Comparison of ENCODE assay signal across 21 cellular contexts in the genomic region with DNA sequence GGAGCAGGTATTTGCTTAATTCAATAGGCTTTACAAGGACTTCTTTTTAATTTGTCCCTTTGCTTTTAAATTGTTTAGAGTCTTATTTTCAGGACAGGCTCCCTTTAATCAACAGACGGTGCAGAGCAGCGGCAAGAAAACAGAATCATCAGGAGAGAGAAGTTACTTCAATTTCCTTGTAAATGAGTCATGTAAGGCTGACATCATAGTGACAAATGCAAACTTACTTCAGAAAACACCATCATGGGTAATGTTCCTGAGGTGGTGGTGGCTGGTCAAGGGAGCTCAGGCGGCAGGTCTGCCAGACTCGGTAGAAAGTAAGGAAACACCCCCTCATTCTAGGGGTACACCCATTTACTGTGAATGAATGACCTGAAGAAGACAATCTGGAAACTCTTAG.
A peak's percentile ranks its signal among the peaks of the same experiment; 100 is the strongest.
DNase-seq lines count a peak whose midpoint lies in the region; ATAC-seq, FAIRE-seq and TF ChIP-seq lines count a peak whose summit lies in the region.
"Had no signal": no experiment of that assay in that cellular context is flagged by ENCODE, and none has a peak within 500 bp of the region (broad histone marks: within the 10 kb centered on the region; RNA-seq: fewer than 3 reads in every experiment).

No MANE protein-coding gene starts in this region.

- CTCF ChIA-PET in A549 (lab: Yijun Ruan, JAX) (no interaction called here), HEK293T (lab: Yijun Ruan, JAX) (no interaction called here)

- H3K27me3 ChIP-seq in testis (no peaks in the 10 kb centered on the region), gastrocnemius medialis (no peaks in the 10 kb centered on the region)
- H3K27me3 ChIP-seq: sigmoid colon, thyroid gland had no signal

- TF ChIP-seq CTCF in A549 (IDR thresholded peaks at IDR 0.05) (no peak), fibroblast of the aortic adventitia (IDR thresholded peaks at IDR 0.05; ENCODE audit: insufficient read depth, low read length) (no peak), testis (IDR thresholded peaks at IDR 0.05) (no peak), gastrocnemius medialis (IDR thresholded peaks at IDR 0.05 in 4 of 5, conservative IDR thresholded peaks at IDR 0.05 in 1 of 5) (no peak)

- POLR2A ChIA-PET in A549 (lab: Yijun Ruan, JAX): no interaction called here
- POLR2A ChIA-PET in HEK293T (lab: Yijun Ruan, JAX): no interaction called here

- no peak for TF ChIP-seq EP300 in A549 (IDR thresholded peaks at IDR 0.05)

- TF ChIP-seq POLR2A in A549 (IDR thresholded peaks at IDR 0.05; ENCODE audit: low read length): no peak
- TF ChIP-seq POLR2A in testis (IDR thresholded peaks at IDR 0.05): no peak
- TF ChIP-seq POLR2A in gastrocnemius medialis (IDR thresholded peaks at IDR 0.05): no peak

- TF ChIP-seq RAD21 in A549 (conservative IDR thresholded peaks at IDR 0.05 in 1 of 2, IDR thresholded peaks at IDR 0.05 in 1 of 2): no peak

- WGBS in A549 (ENCODE audit: missing lambda C conversion rate): 8% methylated on average over 4 of the region's 4 CpGs
- 83 to 84% methylated on average over 4 of the region's 4 CpGs for WGBS in testis, 2 donors

- DNase-seq in A549 (ENCODE audit: low read depth in 1 of 2, low spot score in 1 of 2): peak in 1 of 2 experiments; percentile 54
- DNase-seq in HS-5 (ENCODE audit: low read depth): peak; percentile 29
- peak; percentile 31 for DNase-seq in amniotic stem cell (lab: John Stamatoyannopoulos, UW)
- peak; percentile 49 for DNase-seq in fibroblast of the aortic adventitia (ENCODE audit: low read depth)
- no peak for DNase-seq in HEK293T (ENCODE audit: extremely low spot score)
- no peak for DNase-seq in testis
- no peak for DNase-seq in gastrocnemius medialis
- DNase-seq: activated CD8-positive, alpha-beta memory T cell treated with anti-CD3 and anti-CD28 coated beads, Interleukin-2, amount 50 U/mL, for 4 hours; central memory CD4-positive, alpha-beta T cell; effector memory CD8-positive, alpha-beta T cell; HCEC 1CT; kidney; midbrain; NCI-H2107; NCI-H82; SIG-M5; sigmoid colon; stimulated activated CD4-positive, alpha-beta T cell treated with anti-CD3 and anti-CD28 coated beads, Interleukin-4, amount 100 ng/mL, for 4 hours; thyroid gland had no signal

- H3K4me3 ChIP-seq in A549 (no peak overlapping the region), fibroblast of the aortic adventitia (ENCODE audit: low read depth, low read length) (no peak overlapping the region), testis (no peak overlapping the region), gastrocnemius medialis (no peak overlapping the region)
- H3K4me3 ChIP-seq: sigmoid colon, thyroid gland had no signal

- in situ Hi-C loops in gastrocnemius medialis (cut with MboI; ENCODE audit: low sequenced_read_pairs in 4 of 4): no loop called here

- H3K27ac ChIP-seq in A549 (peak overlapping the region; percentile 51 to 57; a peak in 4 of 6 replicates), testis (no peak overlapping the region), gastrocnemius medialis (no peak overlapping the region)
- H3K27ac ChIP-seq: sigmoid colon, thyroid gland had no signal

- H3K4me1 ChIP-seq in A549: peaks cover 38% of the 10 kb centered on the region
- H3K4me1 ChIP-seq in testis: no peaks in the 10 kb centered on the region
- no peaks in the 10 kb centered on the region for H3K4me1 ChIP-seq in gastrocnemius medialis
- H3K4me1 ChIP-seq: sigmoid colon, thyroid gland had no signal

- H3K36me3 ChIP-seq in testis (ENCODE audit: low read depth, missing control alignments) (no peaks in the 10 kb centered on the region), gastrocnemius medialis (no peaks in the 10 kb centered on the region)
- H3K36me3 ChIP-seq: sigmoid colon, thyroid gland had no signal

- peak; percentile 64 to 81 for ATAC-seq in A549
- no peak for ATAC-seq in gastrocnemius medialis
- no peak for ATAC-seq in HG03097 (IDR thresholded peaks at IDR 0.05; ENCODE audit: low FRiP score, unreplicated experiment)
- ATAC-seq: effector memory CD8-positive, alpha-beta T cell had no signal

- H3K9me3 ChIP-seq in A549: no peaks in the 10 kb centered on the region
- H3K9me3 ChIP-seq in testis: no peaks in the 10 kb centered on the region
- H3K9me3 ChIP-seq in gastrocnemius medialis: no peaks in the 10 kb centered on the region
- H3K9me3 ChIP-seq: sigmoid colon, thyroid gland had no signal

- FAIRE-seq in A549 (lab: Jason Lieb, UNC): no peak
- FAIRE-seq: A204.1, kidney had no signal

- peak overlapping the region; percentile 48 for H3K4me2 ChIP-seq in A549

- intact Hi-C loops in testis (cut with DNase I; ENCODE audit: low total_unique reads) (no loop called here), gastrocnemius medialis (cut with DNase I; ENCODE audit: low total_unique reads) (no loop called here)

TF ChIP-seq in A549, 52 proteins besides CTCF, POLR2A, EP300 and RAD21:
- TF ChIP-seq HOXB13 (CRISPR knock-in tag; IDR thresholded peaks at IDR 0.05; ENCODE audit: low read depth) (no peak), FOSL2 (IDR thresholded peaks at IDR 0.05) (no peak), FOSL2 (CRISPR knock-in tag; IDR thresholded peaks at IDR 0.05) (peak; percentile 50; the same call in 1 of the 2 replicates), ZNF302 (CRISPR knock-in tag; IDR thresholded peaks at IDR 0.05) (no peak), ZSCAN20 (CRISPR knock-in tag; IDR thresholded peaks at IDR 0.05) (no peak), JUNB (IDR thresholded peaks at IDR 0.05) (0 out of 2 replicates have a peak, but pooled peaks have one; percentile 15), MAFK (IDR thresholded peaks at IDR 0.05; ENCODE audit: partially characterized antibody) (no peak)
TF ChIP-seq in A549: peak in this region for 2.

TF ChIP-seq in HEK293T, 16 proteins besides CTCF, POLR2A, EP300 and RAD21:
- no peak for TF ChIP-seq CTBP1 (IDR thresholded peaks at IDR 0.05; ENCODE audit: borderline replicate concordance)
- no peak for TF ChIP-seq NFRKB (IDR thresholded peaks at IDR 0.05)
- TF ChIP-seq ELF4 (IDR thresholded peaks at IDR 0.05): no peak
- TF ChIP-seq, protein P1, sequence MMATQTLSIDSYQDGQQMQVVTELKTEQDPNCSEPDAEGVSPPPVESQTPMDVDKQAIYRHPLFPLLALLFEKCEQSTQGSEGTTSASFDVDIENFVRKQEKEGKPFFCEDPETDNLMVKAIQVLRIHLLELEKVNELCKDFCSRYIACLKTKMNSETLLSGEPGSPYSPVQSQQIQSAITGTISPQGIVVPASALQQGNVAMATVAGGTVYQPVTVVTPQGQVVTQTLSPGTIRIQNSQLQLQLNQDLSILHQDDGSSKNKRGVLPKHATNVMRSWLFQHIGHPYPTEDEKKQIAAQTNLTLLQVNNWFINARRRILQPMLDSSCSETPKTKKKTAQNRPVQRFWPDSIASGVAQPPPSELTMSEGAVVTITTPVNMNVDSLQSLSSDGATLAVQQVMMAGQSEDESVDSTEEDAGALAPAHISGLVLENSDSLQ (IDR thresholded peaks at IDR 0.05): no peak
- TF ChIP-seq L3MBTL2 (conservative IDR thresholded peaks at IDR 0.05): no peak
- TF ChIP-seq ZNF384 (IDR thresholded peaks at IDR 0.05): no peak
- no peak for TF ChIP-seq FOXA1 (IDR thresholded peaks at IDR 0.05)
- no peak for TF ChIP-seq TARDBP (IDR thresholded peaks at IDR 0.05)
- no peak for TF ChIP-seq ARNT (IDR thresholded peaks at IDR 0.05)
- TF ChIP-seq SUZ12 (IDR thresholded peaks at IDR 0.05): no peak
- no peak for TF ChIP-seq HDGF (IDR thresholded peaks at IDR 0.05; ENCODE audit: borderline replicate concordance)
- TF ChIP-seq FOXM1 (IDR thresholded peaks at IDR 0.05; ENCODE audit: borderline replicate concordance): no peak
TF ChIP-seq in HEK293T: peak in this region for 0.

Comparison
In these comparisons a context has a peak if more than half of its experiments do, and no peak if none do; other contexts are left out.
1. ATAC-seq: peak in A549 (2 of 2); none in gastrocnemius medialis (0 of 2) and HG03097 (single experiment).
2. DNase-seq: peak in HS-5 (single experiment), amniotic stem cell (single experiment) and fibroblast of the aortic adventitia (single experiment); none in HEK293T (single experiment), testis (single experiment) and gastrocnemius medialis (0 of 2).
3. H3K27ac ChIP-seq: peak in A549 (2 of 2); none in testis (0 of 2) and gastrocnemius medialis (0 of 4).